10 cellular contexts compared by ENCODE assay signal in genomic region chr2:23505218-23505983, GRCh38.
DNase-seq lines count a peak whose midpoint lies in the region; ATAC-seq and TF ChIP-seq lines count a peak whose summit lies in the region.
"Had no signal": no experiment of that assay in that cellular context is flagged by ENCODE, and none has a peak within 500 bp of the region (broad histone marks: within the 10 kb centered on the region; RNA-seq: fewer than 3 reads in every experiment).

No MANE protein-coding gene starts in this region.

- H3K9me2 ChIP-seq in Karpas-422 (replicated peaks; ENCODE audit: insufficient read depth, low read length): no peaks in the 10 kb centered on the region

- H3K27ac ChIP-seq in Karpas-422 (ENCODE audit: low read length) (no peak overlapping the region), brain microvascular endothelial cell (no peak overlapping the region), Peyer's patch (no peak overlapping the region), uterus (no peak overlapping the region), left lung (no peak overlapping the region)
- H3K27ac ChIP-seq: SK-N-MC had no signal

- no peak for ATAC-seq in left lung

- no peaks in the 10 kb centered on the region for H3K9me3 ChIP-seq in Karpas-422 (ENCODE audit: low read length)
- no peaks in the 10 kb centered on the region for H3K9me3 ChIP-seq in Peyer's patch
- H3K9me3 ChIP-seq in uterus: no peaks in the 10 kb centered on the region
- no peaks in the 10 kb centered on the region for H3K9me3 ChIP-seq in left lung

- peaks cover 92% of the 10 kb centered on the region for H3K4me1 Mint-ChIP-seq in nephron progenitor cell

- no peaks in the 10 kb centered on the region for H3K36me3 ChIP-seq in Karpas-422 (ENCODE audit: insufficient read depth, low read length)
- no peaks in the 10 kb centered on the region for H3K36me3 ChIP-seq in brain microvascular endothelial cell (replicated peaks)
- no peaks in the 10 kb centered on the region for H3K36me3 ChIP-seq in Peyer's patch
- no peaks in the 10 kb centered on the region for H3K36me3 ChIP-seq in uterus
- no peaks in the 10 kb centered on the region for H3K36me3 ChIP-seq in left lung

- H4K20me1 ChIP-seq in Karpas-422 (ENCODE audit: insufficient read depth, low read depth, low read length): no peaks in the 10 kb centered on the region; the same call in 1 of the 2 replicates

- intact Hi-C loops in uterus (cut with DNase I; ENCODE audit: low total_unique reads): no loop called here
- intact Hi-C loops in left lung (cut with DNase I): no loop called here

- no peaks in the 10 kb centered on the region for H3K4me1 ChIP-seq in Karpas-422 (ENCODE audit: low read length)
- H3K4me1 ChIP-seq in Peyer's patch: peaks cover 0 to 12% (median 0%) of the 10 kb centered on the region in 4 donors
- H3K4me1 ChIP-seq in uterus: no peaks in the 10 kb centered on the region
- peaks cover 0 to 18% of the 10 kb centered on the region in 2 donors for H3K4me1 ChIP-seq in left lung

- TF ChIP-seq CTCF in brain microvascular endothelial cell (IDR thresholded peaks at IDR 0.05; ENCODE audit: low read depth, low read length, missing control alignments) (peak; percentile 38), nephron progenitor cell (IDR thresholded peaks at IDR 0.05) (no peak), Peyer's patch (IDR thresholded peaks at IDR 0.05) (no peak), uterus (IDR thresholded peaks at IDR 0.05) (no peak), left lung (IDR thresholded peaks at IDR 0.05) (no peak)

- in situ Hi-C loops in brain microvascular endothelial cell (cut with HindIII; ENCODE audit: low pct_ligation_motif_present, low sequenced_read_pairs): no loop called here

- H3K27ac Mint-ChIP-seq in nephron progenitor cell: no peak overlapping the region

- H3K27me3 ChIP-seq in Karpas-422 (ENCODE audit: low read length) (no peaks in the 10 kb centered on the region), brain microvascular endothelial cell (replicated peaks) (no peaks in the 10 kb centered on the region), Peyer's patch (no peaks in the 10 kb centered on the region), uterus (no peaks in the 10 kb centered on the region), left lung (peaks cover 0 to 6% of the 10 kb centered on the region in 2 donors)

- no peak overlapping the region for H2AFZ ChIP-seq in Karpas-422 (ENCODE audit: low read length)

- no peak for TF ChIP-seq POLR2A in Peyer's patch (IDR thresholded peaks at IDR 0.05)
- no peak for TF ChIP-seq POLR2A in uterus (IDR thresholded peaks at IDR 0.05)

- no peaks in the 10 kb centered on the region for H3K79me2 ChIP-seq in Karpas-422 (ENCODE audit: low read length)

- no peak overlapping the region for H3K4me2 ChIP-seq in Karpas-422 (ENCODE audit: low read depth, low read length, poor library complexity, severe bottlenecking)

- DNase-seq in ELF-1 (ENCODE audit: low read depth, low spot score) (peak; percentile 26), Karpas-422 (peak; percentile 57), brain microvascular endothelial cell (no peak), nephron progenitor cell (no peak), Peyer's patch (no peak), uterus (no peak), left lung (no peak), SKM-1 (lab: John Stamatoyannopoulos, UW; ENCODE audit: unreplicated experiment) (no peak)
- DNase-seq: cortex of kidney had no signal

- peaks cover 18% of the 10 kb centered on the region for H3K27me3 Mint-ChIP-seq in nephron progenitor cell (ENCODE audit: low read depth, poor library complexity)

- peak overlapping the region; percentile 19 for H3K4me3 Mint-ChIP-seq in nephron progenitor cell

- H3K36me3 Mint-ChIP-seq in nephron progenitor cell (ENCODE audit: low read depth): no peaks in the 10 kb centered on the region

- no peaks in the 10 kb centered on the region for H3K9me3 Mint-ChIP-seq in nephron progenitor cell

- H3K9ac ChIP-seq in Karpas-422 (ENCODE audit: low read length): no peak overlapping the region

- H3K4me3 ChIP-seq in Karpas-422 (ENCODE audit: low read length) (no peak overlapping the region), brain microvascular endothelial cell (ENCODE audit: low read depth, low read length) (no peak overlapping the region), Peyer's patch (no peak overlapping the region), uterus (no peak overlapping the region), left lung (no peak overlapping the region)
- H3K4me3 ChIP-seq: SK-N-MC had no signal

Comparison
In these comparisons a context has a peak if more than half of its experiments do, and no peak if none do; other contexts are left out.
1. DNase-seq: peak in ELF-1 (single experiment) and Karpas-422 (single experiment); none in brain microvascular endothelial cell (single experiment), nephron progenitor cell (single experiment), Peyer's patch (0 of 3), uterus (0 of 2), left lung (0 of 2) and SKM-1 (single experiment).